8 cellular contexts compared by ENCODE assay signal in the genomic region with DNA sequence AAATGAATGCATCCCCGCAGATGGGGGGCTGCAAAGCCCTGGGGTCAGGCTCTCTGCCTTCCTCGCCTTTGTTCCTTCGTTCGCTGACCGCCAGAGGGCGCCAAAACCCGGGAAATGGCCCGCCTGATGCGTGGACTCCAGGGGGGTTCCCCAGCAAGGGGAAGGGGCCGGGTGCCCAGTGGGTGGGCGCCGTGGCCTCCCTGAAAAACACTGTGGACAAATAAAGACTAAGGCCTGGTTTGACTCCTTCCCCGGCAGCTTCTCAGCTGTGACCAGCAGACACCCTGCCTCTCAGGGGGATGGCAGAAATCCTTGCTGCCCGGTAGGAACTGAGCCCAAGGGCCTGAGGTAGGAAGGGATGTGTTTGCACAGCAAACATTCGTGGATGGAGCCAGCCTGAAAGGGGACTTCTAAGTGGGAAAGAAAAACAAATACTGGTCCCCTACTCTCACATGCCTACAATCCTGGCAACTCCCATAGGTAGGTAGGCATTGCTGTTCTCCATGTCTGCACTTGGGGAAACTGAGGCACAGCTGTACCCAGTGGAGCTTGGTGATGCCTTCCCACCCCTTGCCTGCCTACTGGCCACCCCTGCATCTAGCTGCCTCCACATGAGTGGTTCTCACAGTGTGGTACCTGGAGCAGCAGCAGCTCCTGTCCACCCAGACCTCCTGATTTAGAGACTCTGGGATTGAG. TPM values are rescaled to one million over a fixed set of nuclear protein-coding genes. Genes with fewer than 3 reads are reported as not detected.
DNase-seq lines count a peak whose midpoint lies in the region; ATAC-seq, FAIRE-seq and TF ChIP-seq lines count a peak whose summit lies in the region.

No MANE protein-coding gene starts in this region.

- no peak for TF ChIP-seq POLR2A in adrenal gland (IDR thresholded peaks at IDR 0.05)

- CTCF ChIA-PET in BJ (lab: Yijun Ruan, JAX) (interaction anchor here (0.6 to 11.4 kb wide), 32 partner anchors 9 to 579 kb away, joined by 3 to 441 read pairs (median 6); a partner anchor contains a TSS), HEK293 (lab: Yijun Ruan, JAX) (interaction anchor here (0.6 to 5.4 kb wide), 42 partner anchors 9 to 915 kb away, joined by 3 to 214 read pairs (median 4); a partner anchor contains a TSS)

- H3K36me3 ChIP-seq in BJ (ENCODE audit: control insufficient read depth, insufficient read depth, low read length) (no peaks in the 10 kb centered on the region), HEK293 (ENCODE audit: control insufficient read depth in 2 of 2, insufficient read depth in 1 of 2, low read length in 2 of 2) (no peaks in the 10 kb centered on the region), adrenal gland (replicated peaks in 1 of 2) (no peaks in the 10 kb centered on the region), small intestine (ENCODE audit: control insufficient read depth in 2 of 2, insufficient read depth in 2 of 2, low read length in 2 of 2) (no peaks in the 10 kb centered on the region)

- peaks cover 2% of the 10 kb centered on the region for H3K36me3 Mint-ChIP-seq in T-helper 17 cell (ENCODE audit: low read depth)

- H3K4me1 ChIP-seq in HEK293 (ENCODE audit: control insufficient read depth, insufficient read depth, low read length) = no peaks in the 10 kb centered on the region
- H3K4me1 ChIP-seq in adrenal gland (replicated peaks in 1 of 2) = peaks cover 0 to 32% of the 10 kb centered on the region in 2 donors
- H3K4me1 ChIP-seq in small intestine (ENCODE audit: control insufficient read depth in 2 of 2, insufficient read depth in 1 of 2, low read depth in 1 of 2, low read length in 1 of 2) = no peaks in the 10 kb centered on the region

- WGBS in adrenal gland, 4 donors = 0 to 2% (median 1%) methylated on average over 12 to 15 of the region's 15 CpGs
- 1 to 3% (median 2%) methylated on average over 15 of the region's 15 CpGs for WGBS in small intestine, 3 donors

- H3K27me3 ChIP-seq in BJ (ENCODE audit: control insufficient read depth, insufficient read depth, low read length) = no peaks in the 10 kb centered on the region; the same call in 1 of the 2 replicates
- no peaks in the 10 kb centered on the region for H3K27me3 ChIP-seq in adrenal gland
- no peaks in the 10 kb centered on the region for H3K27me3 ChIP-seq in small intestine (ENCODE audit: control insufficient read depth in 2 of 2, insufficient read depth in 2 of 2, low read length in 2 of 2)

- no peak overlapping the region for H3K4me3 ChIP-seq in BJ (ENCODE audit: low read depth, low read length)
- no peak overlapping the region for H3K4me3 ChIP-seq in HEK293 (ENCODE audit: low read depth, low read length)
- no peak overlapping the region for H3K4me3 ChIP-seq in adrenal gland
- H3K4me3 ChIP-seq in small intestine (ENCODE audit: low read depth in 1 of 2, low read length in 2 of 2) = no peak overlapping the region

- TF ChIP-seq CTCF in BJ (IDR thresholded peaks at IDR 0.05; ENCODE audit: insufficient read depth, low read depth, low read length) (peak; percentile 91), HEK293 (tag by site-specific recombination; IDR thresholded peaks at IDR 0.05) (peak; percentile 80), adrenal gland (IDR thresholded peaks at IDR 0.05) (peak; percentile 84 to 96 (median 89))

- peaks cover 25% of the 10 kb centered on the region for H3K4me1 Mint-ChIP-seq in T-helper 17 cell

- H3K4me3 Mint-ChIP-seq in T-helper 17 cell = no peak overlapping the region

- H3K27ac ChIP-seq in HEK293 (ENCODE audit: extremely low read depth, low read depth, low read length) = no peak overlapping the region
- peak overlapping the region in 1 of 5 donors; percentile 88 for H3K27ac ChIP-seq in adrenal gland
- no peak overlapping the region for H3K27ac ChIP-seq in small intestine (ENCODE audit: low read depth in 1 of 2, low read length in 1 of 2)

- no peaks in the 10 kb centered on the region for H3K9me3 ChIP-seq in HEK293 (ENCODE audit: control insufficient read depth, insufficient read depth, low read depth, low read length)
- H3K9me3 ChIP-seq in T-helper 17 cell (ENCODE audit: control insufficient read depth, low read length, poor library complexity, severe bottlenecking) = no peaks in the 10 kb centered on the region
- H3K9me3 ChIP-seq in adrenal gland (replicated peaks in 1 of 3) = no peaks in the 10 kb centered on the region
- H3K9me3 ChIP-seq in small intestine (ENCODE audit: control insufficient read depth, low read depth) = no peaks in the 10 kb centered on the region

- intact Hi-C loops in adrenal gland (cut with DNase I) = loop anchor here in 1 of 2 donors (2.0 kb wide), 1 partner anchor 220 kb away; no protein-coding TSS in a partner anchor

- H3K27me3 Mint-ChIP-seq in T-helper 17 cell = peaks cover 8% of the 10 kb centered on the region

- ATAC-seq in T-helper 17 cell = peak; percentile 45
- no peak for ATAC-seq in GM18858 (IDR thresholded peaks at IDR 0.05; ENCODE audit: unreplicated experiment)

- DNase-seq in BJ (ENCODE audit: low read depth) (no peak), T-helper 17 cell (peak; percentile 62 to 74 (median 70)), adrenal gland (peak in 5 of 7 donors; percentile 57 to 78 (median 77)), hypothalamus (lab: John Stamatoyannopoulos, UW) (peak in 41 of 51 donors; percentile 11 to 81 (median 51)), small intestine (no peak)
- DNase-seq in stimulated activated CD4-positive, alpha-beta T cell treated with anti-CD3 and anti-CD28 coated beads, Interleukin-2, amount 100 ng/mL, for 24 hours = peak; percentile 77 to 83

- no peak for FAIRE-seq in small intestine (lab: Jason Lieb, UNC)

- H3K27ac Mint-ChIP-seq in T-helper 17 cell = peak overlapping the region; percentile 84

- POLR2A ChIA-PET in BJ (lab: Charles Lee) (no interaction called here), HEK293 (lab: Yijun Ruan, JAX) (interaction anchor here (1.9 to 4.2 kb wide), 2 partner anchors 52 to 57 kb away, joined by 10 to 45 read pairs; a partner anchor contains a TSS)

TF ChIP-seq in HEK293, 187 proteins besides CTCF, POLR2A, EP300 and RAD21 (continues in another document):
- peak; percentile 91 for TF ChIP-seq ZIC2 (tag by site-specific recombination; IDR thresholded peaks at IDR 0.05)
- no peak for TF ChIP-seq ZNF501 (tag by site-specific recombination; IDR thresholded peaks at IDR 0.05)
- peak; percentile 33; the same call in 1 of the 2 replicates for TF ChIP-seq ZNF10 (tag by site-specific recombination; IDR thresholded peaks at IDR 0.05)
- TF ChIP-seq ZNF23 (tag by site-specific recombination; IDR thresholded peaks at IDR 0.05; ENCODE audit: borderline replicate concordance) = no peak
- TF ChIP-seq GLIS1 (tag by site-specific recombination; IDR thresholded peaks at IDR 0.05) = peak; percentile 67
- no peak for TF ChIP-seq ZNF660 (tag by site-specific recombination; IDR thresholded peaks at IDR 0.05)
- no peak for TF ChIP-seq SCRT1 (tag by site-specific recombination; IDR thresholded peaks at IDR 0.05; ENCODE audit: borderline replicate concordance)
- 0 out of 2 replicates have a peak, but pooled peaks have one; percentile 29 for TF ChIP-seq ZXDB (tag by site-specific recombination; IDR thresholded peaks at IDR 0.05)
- 0 out of 2 replicates have a peak, but pooled peaks have one; percentile 53 for TF ChIP-seq ZNF2 (tag by site-specific recombination; IDR thresholded peaks at IDR 0.05)
- TF ChIP-seq YY2 (tag by site-specific recombination; IDR thresholded peaks at IDR 0.05) = no peak
- TF ChIP-seq ZNF629 (tag by site-specific recombination; IDR thresholded peaks at IDR 0.05) = peak; percentile 16; the same call in 1 of the 2 replicates
- peak; percentile 21; the same call in 1 of the 2 replicates for TF ChIP-seq ZNF394 (tag by site-specific recombination; IDR thresholded peaks at IDR 0.05; ENCODE audit: borderline replicate concordance)
- 0 out of 2 replicates have a peak, but pooled peaks have one; percentile 15 for TF ChIP-seq ZEB2 (tag by site-specific recombination; IDR thresholded peaks at IDR 0.05)
- TF ChIP-seq, protein P1, sequence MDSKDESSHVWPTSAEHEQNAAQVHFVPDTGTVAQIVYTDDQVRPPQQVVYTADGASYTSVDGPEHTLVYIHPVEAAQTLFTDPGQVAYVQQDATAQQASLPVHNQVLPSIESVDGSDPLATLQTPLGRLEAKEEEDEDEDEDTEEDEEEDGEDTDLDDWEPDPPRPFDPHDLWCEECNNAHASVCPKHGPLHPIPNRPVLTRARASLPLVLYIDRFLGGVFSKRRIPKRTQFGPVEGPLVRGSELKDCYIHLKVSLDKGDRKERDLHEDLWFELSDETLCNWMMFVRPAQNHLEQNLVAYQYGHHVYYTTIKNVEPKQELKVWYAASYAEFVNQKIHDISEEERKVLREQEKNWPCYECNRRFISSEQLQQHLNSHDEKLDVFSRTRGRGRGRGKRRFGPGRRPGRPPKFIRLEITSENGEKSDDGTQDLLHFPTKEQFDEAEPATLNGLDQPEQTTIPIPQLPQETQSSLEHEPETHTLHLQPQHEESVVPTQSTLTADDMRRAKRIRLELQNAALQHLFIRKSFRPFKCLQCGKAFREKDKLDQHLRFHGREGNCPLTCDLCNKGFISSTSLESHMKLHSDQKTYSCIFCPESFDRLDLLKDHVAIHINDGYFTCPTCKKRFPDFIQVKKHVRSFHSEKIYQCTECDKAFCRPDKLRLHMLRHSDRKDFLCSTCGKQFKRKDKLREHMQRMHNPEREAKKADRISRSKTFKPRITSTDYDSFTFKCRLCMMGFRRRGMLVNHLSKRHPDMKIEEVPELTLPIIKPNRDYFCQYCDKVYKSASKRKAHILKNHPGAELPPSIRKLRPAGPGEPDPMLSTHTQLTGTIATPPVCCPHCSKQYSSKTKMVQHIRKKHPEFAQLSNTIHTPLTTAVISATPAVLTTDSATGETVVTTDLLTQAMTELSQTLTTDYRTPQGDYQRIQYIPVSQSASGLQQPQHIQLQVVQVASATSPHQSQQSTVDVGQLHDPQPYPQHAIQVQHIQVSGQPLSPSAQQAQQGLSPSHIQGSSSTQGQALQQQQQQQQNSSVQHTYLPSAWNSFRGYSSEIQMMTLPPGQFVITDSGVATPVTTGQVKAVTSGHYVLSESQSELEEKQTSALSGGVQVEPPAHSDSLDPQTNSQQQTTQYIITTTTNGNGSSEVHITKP (tag by site-specific recombination; IDR thresholded peaks at IDR 0.05) = 0 out of 2 replicates have a peak, but pooled peaks have one; percentile 16

RNA-seq across cellular contexts. Expression of a gene that starts 57.7 kb away (rescaled TPM):
- polyA plus RNA-seq in BJ (2011; rRNA removed) (252 and 432 TPM in 2 replicates), adrenal gland (100 to 1,000 TPM in 1 of 3 donors, 10 to 100 TPM in 2; 59.5 to 107 (median 77.1) TPM), small intestine (100 to 1,000 TPM in 1 of 3 donors, 10 to 100 TPM in 2; 64.4 to 216 (median 65.4) TPM)
- 275 and 403 TPM in 2 replicates for polyA minus RNA-seq in BJ (2011; rRNA and poly(A)+ RNA removed)
- total RNA-seq in T-helper 17 cell (1,000 to 10,000 TPM; 1,522 to 2,429 TPM), adrenal gland (100 to 1,000 TPM in 7 of 8 donors, 10 to 100 TPM in 1; 60.5 to 603 (median 339) TPM)

Comparison
In these comparisons a context has a peak if more than half of its experiments do, and no peak if none do; other contexts are left out.
1. DNase-seq: peak in T-helper 17 cell (3 of 3), adrenal gland (5 of 7), hypothalamus (41 of 51) and stimulated activated CD4-positive, alpha-beta T cell treated with anti-CD3 and anti-CD28 coated beads, Interleukin-2, amount 100 ng/mL, for 24 hours (2 of 2); none in BJ (single experiment) and small intestine (single experiment).
2. Peak in every context shown above with its lines, with median percentiles within 50 percentile points of each other: CTCF ChIP-seq.